ENCODE assay signal across 9 cellular contexts in the genomic region with DNA sequence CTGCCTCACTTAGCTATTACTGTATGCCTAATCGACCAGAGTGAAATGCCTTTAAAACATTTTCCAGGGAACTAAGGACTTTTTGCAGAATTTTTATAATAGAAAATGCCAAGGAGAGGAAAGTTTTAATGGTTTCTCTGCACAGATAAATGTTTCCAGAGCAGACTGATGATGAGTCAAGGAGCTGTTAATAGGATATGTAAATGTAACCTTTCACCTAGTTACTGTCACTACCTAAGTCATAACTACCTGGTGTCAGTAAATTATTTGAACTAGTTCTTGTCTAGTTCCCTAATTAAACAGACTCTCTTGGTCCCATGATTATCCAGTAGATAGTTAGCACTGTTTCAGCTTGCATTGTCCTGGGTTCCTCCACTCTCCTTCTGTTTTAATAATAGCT. TPM values are rescaled to one million over a fixed set of nuclear protein-coding genes. Genes with fewer than 3 reads are reported as not detected.
A peak's percentile ranks its signal among the peaks of the same experiment; 100 is the strongest.
DNase-seq lines count a peak whose midpoint lies in the region; ATAC-seq and TF ChIP-seq lines count a peak whose summit lies in the region.
"Had no signal": no experiment of that assay in that cellular context is flagged by ENCODE, and none has a peak within 500 bp of the region (broad histone marks: within the 10 kb centered on the region; RNA-seq: fewer than 3 reads in every experiment).

No MANE protein-coding gene starts in this region.

- no peaks in the 10 kb centered on the region for H3K9me3 Mint-ChIP-seq in activated CD4-positive, alpha-beta T cell treated with anti-CD3 and anti-CD28 coated beads, Interleukin-2, amount 10 ng/mL, durations not matched to agents 24 days and 14 days

- H3K36me3 Mint-ChIP-seq in activated CD4-positive, alpha-beta T cell treated with anti-CD3 and anti-CD28 coated beads, Interleukin-2, amount 10 ng/mL, durations not matched to agents 24 days and 14 days (ENCODE audit: low read depth): peaks cover 23% of the 10 kb centered on the region

- BruUV-seq in mammary epithelial cell (replicated peaks; lab: Mats Ljungman, UMichigan): no TSS peak

- peak overlapping the region; percentile 82 for H3K4me3 Mint-ChIP-seq in activated CD4-positive, alpha-beta T cell treated with anti-CD3 and anti-CD28 coated beads, Interleukin-2, amount 10 ng/mL, durations not matched to agents 24 days and 14 days

- 64% methylated on average over 1 of the region's 1 CpG for WGBS in mammary epithelial cell (ENCODE audit: low coverage, missing lambda C conversion rate)
- WGBS in smooth muscle cell (ENCODE audit: low lambda C conversion rate): 62% methylated on average over 1 of the region's 1 CpG

- H3K4me3 ChIP-seq in mammary epithelial cell (replicated peaks in 1 of 3; ENCODE audit: insufficient read depth in 1 of 3, low read depth in 2 of 3, low read length in 3 of 3) (no peak overlapping the region), smooth muscle cell (no peak overlapping the region)

- no peaks in the 10 kb centered on the region for H4K20me1 ChIP-seq in mammary epithelial cell (ENCODE audit: insufficient read depth, low read length)
- peaks cover 61% of the 10 kb centered on the region for H4K20me1 ChIP-seq in smooth muscle cell (ENCODE audit: low read depth)

- no peaks in the 10 kb centered on the region for H3K27me3 Mint-ChIP-seq in activated CD4-positive, alpha-beta T cell treated with anti-CD3 and anti-CD28 coated beads, Interleukin-2, amount 10 ng/mL, durations not matched to agents 24 days and 14 days

- H3K27ac ChIP-seq in mammary epithelial cell (ENCODE audit: insufficient read depth, low read depth, low read length) (peak overlapping the region; percentile 89), smooth muscle cell (ENCODE audit: low read depth) (peak overlapping the region; percentile 79)

- no peak for DNase-seq in activated CD4-positive, alpha-beta T cell treated with anti-CD3 and anti-CD28 coated beads, Interleukin-2, amount 10 ng/mL, durations not matched to agents 24 days and 14 days
- no peak for DNase-seq in activated CD4-positive, alpha-beta T cell treated with anti-CD3 and anti-CD28 coated beads for 48 hours
- peak; percentile 52 for DNase-seq in mammary epithelial cell
- no peak for DNase-seq in smooth muscle cell (lab: John Stamatoyannopoulos, UW; ENCODE audit: unreplicated experiment)
- no peak for DNase-seq in NCI-H187 treated with DMSO at 0.1 percent for 48 hours (lab: John Stamatoyannopoulos, UW)
- DNase-seq: activated CD8-positive, alpha-beta memory T cell treated with anti-CD3 and anti-CD28 coated beads, Interleukin-2, amount 50 U/mL, for 48 hours had no signal

- in situ Hi-C loops in mammary epithelial cell (cut with MboI; ENCODE audit: low sequenced_read_pairs in 2 of 2): loop anchor here in 1 of 2 donors (25.0 kb wide), 1 partner anchor 176 kb away; no protein-coding TSS in a partner anchor

- dilution Hi-C loops in mammary epithelial cell (cut with HindIII; ENCODE audit: low sequenced_read_pairs): no loop called here

- peak overlapping the region; percentile 90 for H3K27ac Mint-ChIP-seq in activated CD4-positive, alpha-beta T cell treated with anti-CD3 and anti-CD28 coated beads, Interleukin-2, amount 10 ng/mL, durations not matched to agents 24 days and 14 days

- no peaks in the 10 kb centered on the region for H3K36me3 ChIP-seq in mammary epithelial cell (ENCODE audit: insufficient read depth, low read length)
- no peaks in the 10 kb centered on the region for H3K36me3 ChIP-seq in smooth muscle cell (ENCODE audit: low read depth)

- TF ChIP-seq CTCF in mammary epithelial cell (conservative IDR thresholded peaks at IDR 0.05 in 1 of 2, IDR thresholded peaks at IDR 0.05 in 1 of 2; ENCODE audit: extremely low read depth in 1 of 2, insufficient read depth in 1 of 2, low read depth in 1 of 2, low read length in 2 of 2) (no peak), smooth muscle cell (IDR thresholded peaks at IDR 0.05; ENCODE audit: borderline replicate concordance, insufficient read depth, poor library complexity, severe bottlenecking) (no peak)

- no peak overlapping the region for H3K9ac ChIP-seq in mammary epithelial cell (ENCODE audit: insufficient read depth, low read length)
- H3K9ac ChIP-seq in smooth muscle cell (ENCODE audit: low read depth): peak overlapping the region; percentile 59

- H3K79me2 ChIP-seq in mammary epithelial cell (ENCODE audit: insufficient read depth, low read length) (peaks cover 90% of the 10 kb centered on the region), smooth muscle cell (ENCODE audit: low read depth) (peaks cover 36% of the 10 kb centered on the region)

- peaks cover 71% of the 10 kb centered on the region for H3K4me1 Mint-ChIP-seq in activated CD4-positive, alpha-beta T cell treated with anti-CD3 and anti-CD28 coated beads, Interleukin-2, amount 10 ng/mL, durations not matched to agents 24 days and 14 days

- peaks cover 31% of the 10 kb centered on the region for H3K4me1 ChIP-seq in mammary epithelial cell (ENCODE audit: insufficient read depth, low read length)
- H3K4me1 ChIP-seq in smooth muscle cell (ENCODE audit: low read depth): peaks cover 35% of the 10 kb centered on the region

- H3K9me3 ChIP-seq in mammary epithelial cell (replicated peaks; ENCODE audit: insufficient read depth, low read length) (no peaks in the 10 kb centered on the region), smooth muscle cell (replicated peaks; ENCODE audit: low read depth) (no peaks in the 10 kb centered on the region)

- no peak overlapping the region for H2AFZ ChIP-seq in mammary epithelial cell (ENCODE audit: low read depth, low read length)
- no peak overlapping the region for H2AFZ ChIP-seq in smooth muscle cell (ENCODE audit: low read depth)

- ATAC-seq in HG03159 (IDR thresholded peaks at IDR 0.05; ENCODE audit: unreplicated experiment) (peak; percentile 27), GM21423 (IDR thresholded peaks at IDR 0.05; ENCODE audit: unreplicated experiment) (no peak), GM21737 (IDR thresholded peaks at IDR 0.05; ENCODE audit: unreplicated experiment) (no peak)

- H3K27me3 ChIP-seq in mammary epithelial cell (ENCODE audit: insufficient read depth, low read length) (no peaks in the 10 kb centered on the region), smooth muscle cell (ENCODE audit: low read depth) (no peaks in the 10 kb centered on the region)

- H3K4me2 ChIP-seq in mammary epithelial cell (ENCODE audit: insufficient read depth, low read depth, low read length) (peak overlapping the region; percentile 89), smooth muscle cell (peak overlapping the region; percentile 52)

- intact Hi-C loops in activated CD4-positive, alpha-beta T cell treated with anti-CD3 and anti-CD28 coated beads, Interleukin-2, amount 10 ng/mL, durations not matched to agents 24 days and 14 days (cut with micrococcal nuclease): loop anchor here (1.0 to 5.0 kb wide), 5 partner anchors 9 to 494 kb away; a partner anchor contains a TSS
- intact Hi-C loops in mammary epithelial cell (cut with micrococcal nuclease): no loop called here

- CTCF ChIA-PET in mammary epithelial cell (lab: Charles Lee; ENCODE audit: low non-redundant PET): interaction anchor here (0.7 kb wide), 1 partner anchor 261 kb away, joined by 3 read pairs; no protein-coding TSS in a partner anchor

- no peaks in the 10 kb centered on the region for H3F3A ChIP-seq in smooth muscle cell (ENCODE audit: low read depth)

RNA-seq across cellular contexts. Expression of a gene that starts 7.7 kb away (rescaled TPM):
- 72.2 and 73.3 TPM in 2 replicates for total RNA-seq in activated CD4-positive, alpha-beta T cell treated with anti-CD3 and anti-CD28 coated beads, Interleukin-2, amount 10 ng/mL, durations not matched to agents 24 days and 14 days
- total RNA-seq in mammary epithelial cell: 100 to 1,000 TPM; 173 to 391 TPM
- polyA plus RNA-seq in mammary epithelial cell: 112 TPM
- 146 TPM for polyA minus RNA-seq in mammary epithelial cell
- total RNA-seq in smooth muscle cell: 155 and 164 TPM in 2 replicates
- 117 and 137 TPM in 2 replicates for polyA plus RNA-seq in smooth muscle cell
